10 cellular contexts compared by ENCODE assay signal in the genomic region with DNA sequence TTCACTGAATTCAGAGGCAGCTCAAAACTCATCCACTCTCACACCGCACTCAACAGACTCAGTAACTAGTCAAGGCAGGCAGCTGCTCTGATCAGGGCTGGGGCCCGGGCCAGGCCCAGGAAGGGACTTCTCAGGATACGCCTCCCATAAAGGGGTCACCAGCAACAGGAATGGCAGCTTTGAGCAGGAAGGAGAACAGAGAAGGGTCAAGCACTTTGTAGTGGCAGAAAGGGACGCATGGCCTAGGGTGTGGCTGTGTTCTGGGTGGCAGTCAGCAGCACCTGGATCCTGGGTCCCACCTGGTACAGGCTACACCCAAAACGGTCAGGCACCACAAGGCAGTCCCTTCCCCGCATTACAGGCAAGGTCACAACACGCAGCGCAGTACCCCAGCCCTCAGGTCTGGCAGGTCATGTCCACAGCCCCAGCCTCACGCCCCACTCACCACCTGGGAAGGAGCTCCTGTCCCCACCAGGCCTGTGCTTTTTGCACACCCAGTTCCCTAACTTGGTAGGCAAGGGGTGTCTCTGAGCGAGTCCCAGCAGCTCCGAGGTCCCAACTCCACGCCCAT.
DNase-seq lines count a peak whose midpoint lies in the region; ATAC-seq and TF ChIP-seq lines count a peak whose summit lies in the region.
"Had no signal": no experiment of that assay in that cellular context is flagged by ENCODE, and none has a peak within 500 bp of the region (broad histone marks: within the 10 kb centered on the region; RNA-seq: fewer than 3 reads in every experiment).

No MANE protein-coding gene starts in this region.

- CTCF ChIA-PET in activated CD4-positive, alpha-beta memory T cell treated with anti-CD3 and anti-CD28 coated beads for 36 hours (lab: Charles Lee), result no interaction called here

- peak overlapping the region; percentile 91 for H3K27ac Mint-ChIP-seq in activated CD4-positive, alpha-beta memory T cell treated with anti-CD3 and anti-CD28 coated beads for 36 hours
- H3K27ac Mint-ChIP-seq in glutamatergic neuron (ENCODE audit: unreplicated experiment), result peak overlapping the region; percentile 62

- no peak for TF ChIP-seq POLR2A in spleen (IDR thresholded peaks at IDR 0.05)

- peak overlapping the region; percentile 16 to 87 (median 71) for H3K27ac ChIP-seq in spleen

- H3K4me3 ChIP-seq in spleen, result peak overlapping the region in 1 of 8 donors; percentile 52

- DNase-seq in activated T-cell treated with anti-CD3 and anti-CD28 coated beads, Interleukin-2, amount 50 U/mL, for 4 hours, result no peak
- no peak for DNase-seq in activated T-cell treated with anti-CD3 and anti-CD28 coated beads for 4 hours
- DNase-seq in activated CD4-positive, alpha-beta memory T cell treated with anti-CD3 and anti-CD28 coated beads for 36 hours, result no peak
- DNase-seq in glutamatergic neuron, result no peak
- DNase-seq in spleen, result peak; percentile 68
- no peak for DNase-seq in cortex of kidney (lab: John Stamatoyannopoulos, UW)
- DNase-seq: NCI-H524 treated with DMSO at 0.1 percent for 48 hours; stimulated activated naive CD4-positive, alpha-beta T cell treated with Interleukin-2 at 50 U/mL for 16 hours had no signal

- peaks cover 0 to 28% (median 13%) of the 10 kb centered on the region in 6 donors for H3K36me3 ChIP-seq in spleen

- intact Hi-C loops in activated CD4-positive, alpha-beta memory T cell treated with anti-CD3 and anti-CD28 coated beads for 36 hours (cut with micrococcal nuclease), result loop anchor here (2.0 kb wide), 1 partner anchor 44 kb away; no protein-coding TSS in a partner anchor
- intact Hi-C loops in spleen (cut with DNase I; ENCODE audit: low total_unique reads), result no loop called here

- H3K9me3 Mint-ChIP-seq in activated T-cell treated with anti-CD3 and anti-CD28 coated beads, Interleukin-2, amount 50 U/mL, for 4 hours, result no peaks in the 10 kb centered on the region
- no peaks in the 10 kb centered on the region for H3K9me3 Mint-ChIP-seq in activated CD4-positive, alpha-beta memory T cell treated with anti-CD3 and anti-CD28 coated beads for 36 hours
- peaks cover 69% of the 10 kb centered on the region for H3K9me3 Mint-ChIP-seq in glutamatergic neuron (ENCODE audit: unreplicated experiment)

- H3K4me3 Mint-ChIP-seq in activated T-cell treated with anti-CD3 and anti-CD28 coated beads, Interleukin-2, amount 50 U/mL, for 4 hours, result peak overlapping the region; percentile 50
- H3K4me3 Mint-ChIP-seq in activated CD4-positive, alpha-beta memory T cell treated with anti-CD3 and anti-CD28 coated beads for 36 hours, result peak overlapping the region; percentile 6
- H3K4me3 Mint-ChIP-seq in glutamatergic neuron (ENCODE audit: unreplicated experiment), result peak overlapping the region; percentile 26

- no peak for ATAC-seq in activated T-cell treated with anti-CD3 and anti-CD28 coated beads, Interleukin-2, amount 50 U/mL, for 4 hours
- ATAC-seq in GM18873 (IDR thresholded peaks at IDR 0.05; ENCODE audit: low FRiP score, unreplicated experiment) (no peak), GM18498 (IDR thresholded peaks at IDR 0.05; ENCODE audit: unreplicated experiment) (no peak)

- no peak for TF ChIP-seq CTCF in glutamatergic neuron (IDR thresholded peaks at IDR 0.05; ENCODE audit: partially characterized antibody, unreplicated experiment)
- no peak for TF ChIP-seq CTCF in spleen (IDR thresholded peaks at IDR 0.05 in 8 of 11, conservative IDR thresholded peaks at IDR 0.05 in 3 of 11)

- H3K27me3 Mint-ChIP-seq in activated T-cell treated with anti-CD3 and anti-CD28 coated beads, Interleukin-2, amount 50 U/mL, for 4 hours (ENCODE audit: low read depth), result no peaks in the 10 kb centered on the region
- no peaks in the 10 kb centered on the region for H3K27me3 Mint-ChIP-seq in activated CD4-positive, alpha-beta memory T cell treated with anti-CD3 and anti-CD28 coated beads for 36 hours
- peaks cover 43% of the 10 kb centered on the region for H3K27me3 Mint-ChIP-seq in glutamatergic neuron (ENCODE audit: unreplicated experiment)

- WGBS in spleen, 5 donors, result 83 to 94% (median 88%) methylated on average over 11 to 12 of the region's 12 CpGs

- H3K4me1 Mint-ChIP-seq in activated T-cell treated with anti-CD3 and anti-CD28 coated beads, Interleukin-2, amount 50 U/mL, for 4 hours (ENCODE audit: low read depth), result peaks cover 98% of the 10 kb centered on the region
- peaks cover 97% of the 10 kb centered on the region for H3K4me1 Mint-ChIP-seq in activated CD4-positive, alpha-beta memory T cell treated with anti-CD3 and anti-CD28 coated beads for 36 hours (ENCODE audit: low read depth)
- H3K4me1 Mint-ChIP-seq in glutamatergic neuron (ENCODE audit: low read depth, unreplicated experiment), result peaks cover 84% of the 10 kb centered on the region

- no peaks in the 10 kb centered on the region for H3K9me3 ChIP-seq in spleen

- peaks cover 84 to 100% (median 97%) of the 10 kb centered on the region in 6 donors for H3K4me1 ChIP-seq in spleen

- H3K36me3 Mint-ChIP-seq in activated T-cell treated with anti-CD3 and anti-CD28 coated beads, Interleukin-2, amount 50 U/mL, for 4 hours (ENCODE audit: insufficient read depth), result peaks cover 14% of the 10 kb centered on the region
- peaks cover 23% of the 10 kb centered on the region for H3K36me3 Mint-ChIP-seq in activated CD4-positive, alpha-beta memory T cell treated with anti-CD3 and anti-CD28 coated beads for 36 hours
- H3K36me3 Mint-ChIP-seq in glutamatergic neuron (ENCODE audit: unreplicated experiment), result peaks cover 12% of the 10 kb centered on the region

- POLR2A ChIA-PET in activated CD4-positive, alpha-beta memory T cell treated with anti-CD3 and anti-CD28 coated beads for 36 hours (lab: Charles Lee), result interaction anchor here (0.8 kb wide), 1 partner anchor 14 kb away, joined by 3 read pairs; no protein-coding TSS in a partner anchor

- H3K27me3 ChIP-seq in spleen (replicated peaks in 1 of 7), result no peaks in the 10 kb centered on the region
